8 cellular contexts compared by ENCODE assay signal in the genomic region with DNA sequence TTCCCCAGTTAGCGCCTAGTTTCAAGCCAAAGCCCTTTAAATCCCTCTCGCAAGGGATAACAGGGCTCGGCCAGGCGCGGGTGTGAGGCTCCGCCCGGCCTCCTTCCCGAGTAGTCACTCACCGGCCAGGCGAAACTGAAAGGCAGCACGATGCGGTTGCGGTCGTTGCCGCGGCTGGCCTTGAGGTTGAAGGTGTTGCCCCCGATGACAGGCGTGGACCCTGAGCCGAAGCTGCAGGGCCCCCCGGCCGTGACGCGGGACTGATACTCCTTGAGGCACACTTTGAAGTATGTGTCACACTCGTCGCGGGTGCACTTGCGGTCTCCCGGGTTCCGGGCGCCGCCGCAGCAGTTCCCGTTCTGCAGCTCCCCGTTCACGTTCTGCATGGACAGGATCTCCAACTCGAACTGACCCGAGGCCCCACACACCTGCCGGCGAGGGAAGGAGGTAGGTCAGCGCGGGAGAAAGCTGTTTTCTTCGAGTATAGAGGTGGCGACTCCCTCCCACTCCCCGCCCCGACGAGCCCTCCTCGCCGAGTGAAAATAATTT. TPM values are rescaled to one million over a fixed set of nuclear protein-coding genes. Genes with fewer than 3 reads are reported as not detected.
DNase-seq lines count a peak whose midpoint lies in the region; ATAC-seq lines count a peak whose summit lies in the region.

No MANE protein-coding gene starts in this region.

- H3K36me3 Mint-ChIP-seq in IgD-negative memory B cell (no peaks in the 10 kb centered on the region), T-helper 17 cell (ENCODE audit: low read depth) (peaks cover 6% of the 10 kb centered on the region)

- peaks cover 0 to 8% (median 3%) of the 10 kb centered on the region in 3 donors for H3K9me3 Mint-ChIP-seq in IgD-negative memory B cell

- DNase-seq in DMS53 (lab: John Stamatoyannopoulos, UW) (peak; percentile 88), T-helper 17 cell (no peak), left lobe of liver (ENCODE audit: low spot score) (peak; percentile 71)
- DNase-seq in stimulated activated CD8-positive, alpha-beta memory T cell treated with anti-CD3 and anti-CD28 coated beads, Interleukin-12 subunit alpha, Interleukin-12 subunit beta, amount 100 ng/mL, for 4 hours (ENCODE audit: low read depth) = peak; percentile 19

- H3K27ac Mint-ChIP-seq in IgD-negative memory B cell (peak overlapping the region in 1 of 3 donors; percentile 54), T-helper 17 cell (peak overlapping the region; percentile 49)

- H3K27ac ChIP-seq in cingulate gyrus (ENCODE audit: low read depth, low read length) = peak overlapping the region; percentile 12

- no peaks in the 10 kb centered on the region for H3K9me3 ChIP-seq in T-helper 17 cell (ENCODE audit: control insufficient read depth, low read length, poor library complexity, severe bottlenecking)

- peak overlapping the region; percentile 80 to 92 (median 88) for H3K4me3 Mint-ChIP-seq in IgD-negative memory B cell
- peak overlapping the region; percentile 94 for H3K4me3 Mint-ChIP-seq in T-helper 17 cell

- H3K4me1 Mint-ChIP-seq in IgD-negative memory B cell (peaks cover 18 to 27% (median 18%) of the 10 kb centered on the region in 3 donors), T-helper 17 cell (peaks cover 23% of the 10 kb centered on the region)

- ATAC-seq in T-helper 17 cell = peak; percentile 7
- ATAC-seq in left lobe of liver = peak; percentile 36
- no peak for ATAC-seq in GM19395 (IDR thresholded peaks at IDR 0.05; ENCODE audit: unreplicated experiment)
- ATAC-seq in HG03520 (IDR thresholded peaks at IDR 0.05; ENCODE audit: unreplicated experiment) = no peak

- H3K27me3 Mint-ChIP-seq in IgD-negative memory B cell = peaks cover 65% of the 10 kb centered on the region
- H3K27me3 Mint-ChIP-seq in T-helper 17 cell = peaks cover 73% of the 10 kb centered on the region

RNA-seq across cellular contexts. Expression of gene JAG1, which starts 1.1 kb away (rescaled TPM):
- polyA plus RNA-seq in IgD-negative memory B cell = not detected
- total RNA-seq in T-helper 17 cell (1 to 10 TPM; 4.3 to 4.6 TPM), left lobe of liver (4.3 TPM)

Comparison
In these comparisons a context has a peak if more than half of its experiments do, and no peak if none do; other contexts are left out.
1. DNase-seq: peak in DMS53 (single experiment), left lobe of liver (single experiment) and stimulated activated CD8-positive, alpha-beta memory T cell treated with anti-CD3 and anti-CD28 coated beads, Interleukin-12 subunit alpha, Interleukin-12 subunit beta, amount 100 ng/mL, for 4 hours (single experiment); none in T-helper 17 cell (0 of 3).
2. ATAC-seq: peak in T-helper 17 cell (single experiment) and left lobe of liver (single experiment); none in GM19395 (single experiment) and HG03520 (single experiment).